Comparison of ENCODE assay signal across 28 cellular contexts in genomic region chr12:52605542-52605941, GRCh38. TPM values are rescaled to one million over a fixed set of nuclear protein-coding genes. Genes with fewer than 3 reads are reported as not detected.
"Had no signal": no experiment of that assay in that cellular context is flagged by ENCODE, and none has a peak within 500 bp of the region (broad histone marks: within the 10 kb centered on the region; RNA-seq: fewer than 3 reads in every experiment).

No MANE protein-coding gene starts in this region.

- H3K27me3 Mint-ChIP-seq: stimulated activated naive CD8-positive, alpha-beta T cell treated with anti-CD3 and anti-CD28 coated beads, Interleukin-15, amount 100 ng/mL, for 72 hours had no signal

- H3K36me3 Mint-ChIP-seq: activated naive CD4-positive, alpha-beta T cell treated with anti-CD3 and anti-CD28 coated beads, Interleukin-2, amount 10 ng/mL, durations not matched to agents 7 days and 5 days; mesothelial cell of epicardium; stimulated activated effector memory CD8-positive, alpha-beta T cell treated with anti-CD3 and anti-CD28 coated beads, Interleukin-12 subunit alpha, Interleukin-12 subunit beta, amount 100 ng/mL, for 72 hours; WTC11 had no signal

- H3K79me2 ChIP-seq: hepatocyte had no signal

- H3K4me3 Mint-ChIP-seq: activated CD4-positive, alpha-beta memory T cell treated with anti-CD3 and anti-CD28 coated beads, Interleukin-2, amount 10 ng/mL, durations not matched to agents 7 days and 5 days; activated naive CD4-positive, alpha-beta T cell treated with anti-CD3 and anti-CD28 coated beads, Interleukin-2, amount 10 ng/mL, durations not matched to agents 7 days and 5 days; activated T-cell treated with anti-CD3 and anti-CD28 coated beads, Interleukin-2, amount 50 U/mL, for 4 hours; dendritic cell treated with granulocyte-macrophage colony-stimulating factor and Interleukin-4, amounts not matched to agents 40 ng/mL and 50 ng/mL, for 4 days; mesothelial cell of epicardium; stimulated activated effector memory CD8-positive, alpha-beta T cell treated with anti-CD3 and anti-CD28 coated beads, Interleukin-12 subunit alpha, Interleukin-12 subunit beta, amount 100 ng/mL, for 72 hours; WTC11 had no signal

- H3K4me1 Mint-ChIP-seq: mesothelial cell of epicardium had no signal

- H3K4me3 ChIP-seq: adrenal gland, ascending aorta, hepatocyte, left ventricle myocardium inferior, tibial nerve had no signal

- DNase-seq: activated CD4-positive, alpha-beta T cell treated with anti-CD3 and anti-CD28 coated beads for 4 hours; activated T-cell treated with anti-CD3 and anti-CD28 coated beads, Interleukin-2, amount 50 U/mL, for 4 hours; adrenal gland; brain microvascular endothelial cell; caudate nucleus; effector CD8-positive, alpha-beta T cell; foreskin melanocyte; glutamatergic neuron; left ventricle myocardium inferior; nucleus accumbens; small intestine; stimulated activated CD4-positive, alpha-beta T cell treated with anti-CD3 and anti-CD28 coated beads, Interleukin-2, amount 100 ng/mL, for 24 hours; T1000 had no signal

- H3K36me3 ChIP-seq: adrenal gland, ascending aorta, brain microvascular endothelial cell, left ventricle myocardium inferior, tibial nerve had no signal

- H3K4me1 ChIP-seq: adrenal gland, ascending aorta had no signal

- H3K27ac Mint-ChIP-seq: activated CD4-positive, alpha-beta memory T cell treated with anti-CD3 and anti-CD28 coated beads, Interleukin-2, amount 10 ng/mL, durations not matched to agents 7 days and 5 days; activated naive CD4-positive, alpha-beta T cell treated with anti-CD3 and anti-CD28 coated beads, Interleukin-2, amount 10 ng/mL, durations not matched to agents 7 days and 5 days; dendritic cell treated with granulocyte-macrophage colony-stimulating factor and Interleukin-4, amounts not matched to agents 40 ng/mL and 50 ng/mL, for 4 days; mesothelial cell of epicardium; stimulated activated effector memory CD8-positive, alpha-beta T cell treated with anti-CD3 and anti-CD28 coated beads, Interleukin-12 subunit alpha, Interleukin-12 subunit beta, amount 100 ng/mL, for 72 hours; stimulated activated naive CD8-positive, alpha-beta T cell treated with anti-CD3 and anti-CD28 coated beads, Interleukin-15, amount 100 ng/mL, for 72 hours; WTC11 had no signal

- H3K27ac ChIP-seq: adrenal gland, ascending aorta, brain microvascular endothelial cell, hepatocyte, left ventricle myocardium inferior, tibial nerve had no signal

- ATAC-seq: sciatic nerve; stimulated activated effector memory CD8-positive, alpha-beta T cell treated with anti-CD3 and anti-CD28 coated beads, Interleukin-12 subunit alpha, Interleukin-12 subunit beta, amount 100 ng/mL, for 72 hours; WTC11 had no signal

- H2AFZ ChIP-seq: hepatocyte had no signal

- H3K9me3 ChIP-seq: adrenal gland, ascending aorta, left ventricle myocardium inferior, tibial nerve had no signal

- H3K9me3 Mint-ChIP-seq: activated CD4-positive, alpha-beta memory T cell treated with anti-CD3 and anti-CD28 coated beads, Interleukin-2, amount 10 ng/mL, durations not matched to agents 7 days and 5 days; activated T-cell treated with anti-CD3 and anti-CD28 coated beads, Interleukin-2, amount 50 U/mL, for 4 hours; dendritic cell treated with granulocyte-macrophage colony-stimulating factor and Interleukin-4, amounts not matched to agents 40 ng/mL and 50 ng/mL, for 4 days; mesothelial cell of epicardium; stimulated activated effector memory CD8-positive, alpha-beta T cell treated with anti-CD3 and anti-CD28 coated beads, Interleukin-12 subunit alpha, Interleukin-12 subunit beta, amount 100 ng/mL, for 72 hours; stimulated activated naive CD8-positive, alpha-beta T cell treated with anti-CD3 and anti-CD28 coated beads, Interleukin-15, amount 100 ng/mL, for 72 hours; WTC11 had no signal

- H3K4me2 ChIP-seq: hepatocyte had no signal

RNA-seq across cellular contexts. Expression of gene KRT72, which starts 4.3 kb away (rescaled TPM):
- total RNA-seq: activated CD4-positive, alpha-beta memory T cell treated with anti-CD3 and anti-CD28 coated beads, Interleukin-2, amount 10 ng/mL, durations not matched to agents 7 days and 5 days; ascending aorta; hepatocyte; left ventricle myocardium inferior; lung microvascular endothelial cell; mesothelial cell of epicardium; renal cortical epithelial cell; tibial nerve; urinary bladder; WTC11 had no signal

RNA-seq across cellular contexts. Expression of gene KRT73, which starts 12.8 kb away (rescaled TPM):
- total RNA-seq: activated CD4-positive, alpha-beta memory T cell treated with anti-CD3 and anti-CD28 coated beads, Interleukin-2, amount 10 ng/mL, durations not matched to agents 7 days and 5 days; ascending aorta; hepatocyte; left ventricle myocardium inferior; lung microvascular endothelial cell; mesothelial cell of epicardium; renal cortical epithelial cell; sciatic nerve; tibial nerve; WTC11 had no signal

RNA-seq across cellular contexts. Expression of gene KRT74, which starts 31.9 kb away (rescaled TPM):
- total RNA-seq: activated CD4-positive, alpha-beta memory T cell treated with anti-CD3 and anti-CD28 coated beads, Interleukin-2, amount 10 ng/mL, durations not matched to agents 7 days and 5 days; activated T-cell treated with anti-CD3 and anti-CD28 coated beads, Interleukin-2, amount 50 U/mL, for 4 hours; adrenal gland; ascending aorta; hepatocyte; lung microvascular endothelial cell; mesothelial cell of epicardium; renal cortical epithelial cell; sciatic nerve; T-helper 1 cell treated with Interleukin-12 subunit alpha and Interleukin-12 subunit beta and Interleukin-4 antibody, amounts not matched to agents 30 ng/mL and 1 ng/mL, for 36 hours; tibial nerve; urinary bladder; WTC11 had no signal

RNA-seq across cellular contexts. Expression of gene KRT2, which starts 46.5 kb away (rescaled TPM):
- total RNA-seq: activated CD4-positive, alpha-beta memory T cell treated with anti-CD3 and anti-CD28 coated beads, Interleukin-2, amount 10 ng/mL, durations not matched to agents 7 days and 5 days; activated T-cell treated with anti-CD3 and anti-CD28 coated beads, Interleukin-2, amount 50 U/mL, for 4 hours; adrenal gland; ascending aorta; hepatocyte; left ventricle myocardium inferior; lung microvascular endothelial cell; mesothelial cell of epicardium; renal cortical epithelial cell; sciatic nerve; tibial nerve; urinary bladder; WTC11 had no signal

RNA-seq across cellular contexts. Expression of gene KRT71, which starts 52.6 kb away (rescaled TPM):
- total RNA-seq: activated CD4-positive, alpha-beta memory T cell treated with anti-CD3 and anti-CD28 coated beads, Interleukin-2, amount 10 ng/mL, durations not matched to agents 7 days and 5 days; activated T-cell treated with anti-CD3 and anti-CD28 coated beads, Interleukin-2, amount 50 U/mL, for 4 hours; adrenal gland; ascending aorta; hepatocyte; left ventricle myocardium inferior; lung microvascular endothelial cell; mesothelial cell of epicardium; renal cortical epithelial cell; sciatic nerve; T-helper 1 cell treated with Interleukin-12 subunit alpha and Interleukin-12 subunit beta and Interleukin-4 antibody, amounts not matched to agents 30 ng/mL and 1 ng/mL, for 36 hours; tibial nerve; urinary bladder; WTC11 had no signal
